11 cellular contexts compared by ENCODE assay signal in genomic region chr1:25802915-25803314, GRCh38. TPM values are rescaled to one million over a fixed set of nuclear protein-coding genes. Genes with fewer than 3 reads are reported as not detected.
DNase-seq lines count a peak whose midpoint lies in the region; ATAC-seq, FAIRE-seq and TF ChIP-seq lines count a peak whose summit lies in the region.
"Had no signal": no experiment of that assay in that cellular context is flagged by ENCODE, and none has a peak within 500 bp of the region (broad histone marks: within the 10 kb centered on the region; RNA-seq: fewer than 3 reads in every experiment).

No MANE protein-coding gene starts in this region.

- no peak for TF ChIP-seq CTCF in osteocyte (IDR thresholded peaks at IDR 0.05)

- FAIRE-seq in HTR-8/SVneo (lab: Jason Lieb, UNC) = no peak

- no peaks in the 10 kb centered on the region for H3K9me3 Mint-ChIP-seq in activated T-cell treated with anti-CD3 and anti-CD28 coated beads, Interleukin-2, amount 50 U/mL, for 4 hours
- H3K9me3 Mint-ChIP-seq in T-helper 2 cell treated with Interferon-gamma antibody and Interleukin-4, amounts not matched to agents 5 μg/mL and 100 μg/mL, for 36 hours = no peaks in the 10 kb centered on the region
- no peaks in the 10 kb centered on the region for H3K9me3 Mint-ChIP-seq in osteocyte (ENCODE audit: unreplicated experiment)

- peaks cover 2% of the 10 kb centered on the region for H3K36me3 Mint-ChIP-seq in activated T-cell treated with anti-CD3 and anti-CD28 coated beads, Interleukin-2, amount 50 U/mL, for 4 hours (ENCODE audit: insufficient read depth)
- H3K36me3 Mint-ChIP-seq in T-helper 2 cell treated with Interferon-gamma antibody and Interleukin-4, amounts not matched to agents 5 μg/mL and 100 μg/mL, for 36 hours (ENCODE audit: low read depth) = no peaks in the 10 kb centered on the region
- peaks cover 7% of the 10 kb centered on the region for H3K36me3 Mint-ChIP-seq in osteocyte (ENCODE audit: unreplicated experiment)

- no peak for DNase-seq in activated T-cell treated with anti-CD3 and anti-CD28 coated beads, Interleukin-2, amount 50 U/mL, for 4 hours
- DNase-seq in activated T-cell treated with anti-CD3 and anti-CD28 coated beads, Interleukin-2, amount 50 U/mL, for 1 hour = no peak
- peak; percentile 32 for DNase-seq in T-helper 2 cell treated with Interferon-gamma antibody and Interleukin-4, amounts not matched to agents 5 μg/mL and 100 μg/mL, for 36 hours (ENCODE audit: low spot score)
- DNase-seq in osteocyte (ENCODE audit: extremely low spot score, unreplicated experiment) = no peak
- DNase-seq in HTR-8/SVneo (ENCODE audit: insufficient read length, low spot score) = no peak
- DNase-seq: activated CD8-positive, alpha-beta memory T cell treated with anti-CD3 and anti-CD28 coated beads, Interleukin-2, amount 50 U/mL, for 48 hours had no signal

- H3K4me1 Mint-ChIP-seq in activated T-cell treated with anti-CD3 and anti-CD28 coated beads, Interleukin-2, amount 50 U/mL, for 4 hours (ENCODE audit: low read depth) = peaks cover 40% of the 10 kb centered on the region
- peaks cover 22% of the 10 kb centered on the region for H3K4me1 Mint-ChIP-seq in T-helper 2 cell treated with Interferon-gamma antibody and Interleukin-4, amounts not matched to agents 5 μg/mL and 100 μg/mL, for 36 hours (ENCODE audit: low read depth)
- H3K4me1 Mint-ChIP-seq in osteocyte (ENCODE audit: unreplicated experiment) = peaks cover 62% of the 10 kb centered on the region

- H3K27me3 Mint-ChIP-seq in activated T-cell treated with anti-CD3 and anti-CD28 coated beads, Interleukin-2, amount 50 U/mL, for 4 hours (ENCODE audit: low read depth) = no peaks in the 10 kb centered on the region
- peaks cover 31% of the 10 kb centered on the region for H3K27me3 Mint-ChIP-seq in T-helper 2 cell treated with Interferon-gamma antibody and Interleukin-4, amounts not matched to agents 5 μg/mL and 100 μg/mL, for 36 hours (ENCODE audit: low read depth)
- no peaks in the 10 kb centered on the region for H3K27me3 Mint-ChIP-seq in osteocyte (ENCODE audit: unreplicated experiment)

- H3K4me3 Mint-ChIP-seq in activated T-cell treated with anti-CD3 and anti-CD28 coated beads, Interleukin-2, amount 50 U/mL, for 4 hours = peak overlapping the region; percentile 24
- peak overlapping the region; percentile 9 for H3K4me3 Mint-ChIP-seq in T-helper 2 cell treated with Interferon-gamma antibody and Interleukin-4, amounts not matched to agents 5 μg/mL and 100 μg/mL, for 36 hours
- peak overlapping the region; percentile 0 for H3K4me3 Mint-ChIP-seq in osteocyte (ENCODE audit: unreplicated experiment)

- no peak overlapping the region for H3K27ac Mint-ChIP-seq in T-helper 2 cell treated with Interferon-gamma antibody and Interleukin-4, amounts not matched to agents 5 μg/mL and 100 μg/mL, for 36 hours
- H3K27ac Mint-ChIP-seq in osteocyte (ENCODE audit: unreplicated experiment) = no peak overlapping the region

- peak in 1 of 2 donors; percentile 27 for ATAC-seq in activated T-cell treated with anti-CD3 and anti-CD28 coated beads, Interleukin-2, amount 50 U/mL, for 4 hours
- ATAC-seq in GM21576 (IDR thresholded peaks at IDR 0.05; ENCODE audit: unreplicated experiment) (peak; percentile 47), HG03135 (IDR thresholded peaks at IDR 0.05; ENCODE audit: unreplicated experiment) (no peak), GM19397 (IDR thresholded peaks at IDR 0.05; ENCODE audit: unreplicated experiment) (no peak)
- ATAC-seq: heart left ventricle, mucosa of descending colon had no signal

RNA-seq across cellular contexts. Expression of gene SELENON, which starts 2.9 kb away (rescaled TPM):
- 10 to 100 TPM; 18.9 to 23.8 (median 22.2) TPM for total RNA-seq in activated T-cell treated with anti-CD3 and anti-CD28 coated beads, Interleukin-2, amount 50 U/mL, for 4 hours
- total RNA-seq in osteocyte = 126 and 129 TPM in 2 replicates

RNA-seq across cellular contexts. Expression of gene MTFR1L, which starts 16.8 kb away (rescaled TPM):
- total RNA-seq in activated T-cell treated with anti-CD3 and anti-CD28 coated beads, Interleukin-2, amount 50 U/mL, for 4 hours = 10 to 100 TPM; 27.7 to 37.4 (median 35.5) TPM
- total RNA-seq in osteocyte = 70.6 and 76.8 TPM in 2 replicates

RNA-seq across cellular contexts. Expression of gene AUNIP, which starts 56.3 kb away (rescaled TPM):
- total RNA-seq in activated T-cell treated with anti-CD3 and anti-CD28 coated beads, Interleukin-2, amount 50 U/mL, for 4 hours = 1 to 10 TPM; 4.1 to 4.6 (median 4.5) TPM
- 1.3 and 1.9 TPM in 2 replicates for total RNA-seq in osteocyte
